In genomic region chr1:186375929-186376330, GRCh38 we compare ENCODE assay signal across 8 cellular contexts. TPM values are rescaled to one million over a fixed set of nuclear protein-coding genes. Genes with fewer than 3 reads are reported as not detected.
DNase-seq lines count a peak whose midpoint lies in the region; ATAC-seq and TF ChIP-seq lines count a peak whose summit lies in the region.

No MANE protein-coding gene starts in this region.

- H3K27ac Mint-ChIP-seq in Caco-2 (ENCODE audit: unreplicated experiment) (peak overlapping the region; percentile 100), natural killer cell (peak overlapping the region; percentile 90)

- TF ChIP-seq CTCF in Caco-2 (IDR thresholded peaks at IDR 0.05; ENCODE audit: insufficient read depth in 1 of 2, low read depth in 1 of 2, low read length in 1 of 2, severe bottlenecking in 1 of 2, unreplicated experiment in 1 of 2) (no peak), KMS-11 (conservative IDR thresholded peaks at IDR 0.05; ENCODE audit: low read depth, low read length) (no peak), natural killer cell (IDR thresholded peaks at IDR 0.05) (no peak)

- intact Hi-C loops in Caco-2 (cut with micrococcal nuclease; ENCODE audit: unreplicated experiment) (loop anchor here (1.0 kb wide), 4 partner anchors 28 to 610 kb away; partner anchors contain the start of gene PTGS2), natural killer cell (cut with micrococcal nuclease) (loop anchor here (10.0 kb wide), 2 partner anchors 1061 to 1991 kb away; partner anchors contain the start of genes C1orf21 and IVNS1ABP)

- TSS peak; percentile 66 for BruUV-seq in Caco-2 (replicated peaks; lab: Mats Ljungman, UMichigan)

- H3K27ac ChIP-seq in KMS-11 (peak overlapping the region; percentile 87), duodenal mucosa (ENCODE audit: low read depth, low read length) (peak overlapping the region; percentile 99)

- H3K4me3 ChIP-seq in Caco-2 (ENCODE audit: low read depth, low read length) (peak overlapping the region; percentile 78), KMS-11 (IDR thresholded peaks at IDR 0.05; ENCODE audit: insufficient read depth, low read depth, low read length) (peak overlapping the region; percentile 83), duodenal mucosa (ENCODE audit: low read depth in 1 of 2, low read length in 2 of 2) (peak overlapping the region; percentile 86 to 98)

- H3K79me2 ChIP-seq in KMS-11 (ENCODE audit: insufficient read depth, low read depth) = peaks cover 74% of the 10 kb centered on the region

- H3K9ac ChIP-seq in KMS-11 (peak overlapping the region; percentile 91), duodenal mucosa (ENCODE audit: low read depth in 1 of 2, low read length in 2 of 2) (peak overlapping the region; percentile 83 to 99)

- H3K9me3 ChIP-seq in Caco-2 (no peaks in the 10 kb centered on the region), duodenal mucosa (ENCODE audit: control insufficient read depth in 1 of 2, low read length in 2 of 2) (no peaks in the 10 kb centered on the region)

- POLR2A ChIA-PET in Caco-2 (lab: Charles Lee) = interaction anchor here (1.1 kb wide), 1 partner anchor 11 kb away, joined by 9 read pairs; no protein-coding TSS in a partner anchor

- H3K27me3 ChIP-seq in Caco-2 (replicated peaks; ENCODE audit: control insufficient read depth, insufficient read depth, low read length) = no peaks in the 10 kb centered on the region
- no peaks in the 10 kb centered on the region for H3K27me3 ChIP-seq in KMS-11 (ENCODE audit: insufficient read depth, low read depth)
- H3K27me3 ChIP-seq in duodenal mucosa (ENCODE audit: control insufficient read depth in 1 of 2, insufficient read depth in 2 of 2, low read length in 2 of 2) = no peaks in the 10 kb centered on the region

- H3K4me1 Mint-ChIP-seq in Caco-2 (ENCODE audit: low read depth, unreplicated experiment) (no peaks in the 10 kb centered on the region), natural killer cell (peaks cover 30 to 37% of the 10 kb centered on the region in 2 donors)

- CTCF ChIA-PET in Caco-2 (lab: Charles Lee) = interaction anchor here (1.1 to 1.3 kb wide), 17 partner anchors 9 to 610 kb away, joined by 3 to 12 read pairs (median 6); partner anchors contain the start of gene PTGS2

- ATAC-seq in natural killer cell (peak in 2 of 3 donors; percentile 0 to 7), GM21717 (IDR thresholded peaks at IDR 0.05; ENCODE audit: unreplicated experiment) (no peak), GM19035 (IDR thresholded peaks at IDR 0.05; ENCODE audit: unreplicated experiment) (no peak), GM21576 (IDR thresholded peaks at IDR 0.05; ENCODE audit: unreplicated experiment) (no peak), HG02642 (IDR thresholded peaks at IDR 0.05; ENCODE audit: poor library complexity, unreplicated experiment) (no peak)

- DNase-seq in Caco-2 (no peak), natural killer cell (no peak)

- H2AFZ ChIP-seq in KMS-11 (ENCODE audit: low read depth) = peak overlapping the region; percentile 82

- H3K9me3 Mint-ChIP-seq in Caco-2 (ENCODE audit: unreplicated experiment) = no peaks in the 10 kb centered on the region
- no peaks in the 10 kb centered on the region for H3K9me3 Mint-ChIP-seq in natural killer cell

- no peaks in the 10 kb centered on the region for H3K4me1 ChIP-seq in Caco-2
- H3K4me1 ChIP-seq in KMS-11 (ENCODE audit: low read depth, poor library complexity, severe bottlenecking) = peaks cover 32% of the 10 kb centered on the region
- peaks cover 16 to 20% of the 10 kb centered on the region in 2 donors for H3K4me1 ChIP-seq in duodenal mucosa (ENCODE audit: control insufficient read depth in 1 of 2, insufficient read depth in 2 of 2, low read length in 2 of 2)

- H3K4me2 ChIP-seq in KMS-11 = peak overlapping the region; percentile 98

- no peaks in the 10 kb centered on the region for H3K27me3 Mint-ChIP-seq in Caco-2 (ENCODE audit: insufficient read depth, unreplicated experiment)
- no peaks in the 10 kb centered on the region for H3K27me3 Mint-ChIP-seq in natural killer cell (ENCODE audit: low read depth in 2 of 2)

- peaks cover 5% of the 10 kb centered on the region for H4K20me1 ChIP-seq in KMS-11 (ENCODE audit: insufficient read depth)

- peaks cover 66% of the 10 kb centered on the region for H3K36me3 Mint-ChIP-seq in Caco-2 (ENCODE audit: insufficient read depth, unreplicated experiment)
- peaks cover 2% of the 10 kb centered on the region for H3K36me3 Mint-ChIP-seq in natural killer cell

- H3K36me3 ChIP-seq in Caco-2 (ENCODE audit: control insufficient read depth, insufficient read depth, low read length) (no peaks in the 10 kb centered on the region; the same call in 1 of the 2 replicates), KMS-11 (ENCODE audit: insufficient read depth) (peaks cover 17% of the 10 kb centered on the region; the same call in 1 of the 2 replicates), duodenal mucosa (ENCODE audit: control insufficient read depth in 1 of 2, insufficient read depth in 2 of 2, low read length in 2 of 2) (peaks cover 11 to 18% of the 10 kb centered on the region in 2 donors)

- H3K4me3 Mint-ChIP-seq in Caco-2 (ENCODE audit: unreplicated experiment) (peak overlapping the region; percentile 98), natural killer cell (peak overlapping the region; percentile 91)

RNA-seq across cellular contexts. Expression of gene ODR4, which starts 0.3 kb away (rescaled TPM):
- total RNA-seq in Caco-2 (2022) (29.1 and 32.0 TPM in 2 replicates), natural killer cell (10 to 100 TPM; 20.3 to 24.4 (median 21.0) TPM)

RNA-seq across cellular contexts. Expression of gene TPR, which starts 0.9 kb away (rescaled TPM):
- 172 and 178 TPM in 2 replicates for total RNA-seq in Caco-2 (2022)
- total RNA-seq in natural killer cell = 100 to 1,000 TPM in 2 of 3 donors, 10 to 100 TPM in 1; 96.8 to 137 (median 116) TPM

Comparison
In these comparisons a context has a peak if more than half of its experiments do, and no peak if none do; other contexts are left out.
1. ATAC-seq: peak in natural killer cell (2 of 3); none in GM21717 (single experiment), GM19035 (single experiment), GM21576 (single experiment) and HG02642 (single experiment).
2. Peak in every context shown above with its lines, with median percentiles within 50 percentile points of each other: H3K4me3 ChIP-seq.